In the genomic region with DNA sequence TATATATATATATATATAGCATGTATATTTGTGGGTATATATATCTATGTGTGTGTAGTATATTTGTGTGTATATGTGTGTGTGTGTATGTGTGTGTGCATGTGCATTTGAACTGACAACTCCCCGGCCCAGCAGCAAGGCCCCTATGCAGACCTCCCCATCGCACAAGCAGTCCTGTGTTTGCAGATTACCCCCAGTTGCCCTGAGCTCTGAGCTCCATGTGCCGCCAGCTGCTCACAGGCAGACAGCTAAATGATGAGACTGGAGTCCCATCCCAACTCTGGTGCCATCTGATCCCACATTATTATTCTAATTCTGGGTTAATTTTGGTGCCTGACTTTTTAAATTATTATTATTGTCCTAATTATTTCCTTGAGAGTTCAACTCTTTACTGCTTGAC, we compare ENCODE assay signal across 16 cellular contexts.
A peak's percentile ranks its signal among the peaks of the same experiment; 100 is the strongest.
DNase-seq lines count a peak whose midpoint lies in the region; ATAC-seq and TF ChIP-seq lines count a peak whose summit lies in the region.
"Had no signal": no experiment of that assay in that cellular context is flagged by ENCODE, and none has a peak within 500 bp of the region (broad histone marks: within the 10 kb centered on the region; RNA-seq: fewer than 3 reads in every experiment).

No MANE protein-coding gene starts in this region.

- intact Hi-C loops in IMR-90 (cut with micrococcal nuclease) (no loop called here), ascending aorta (cut with DNase I) (no loop called here)

- H3K4me1 ChIP-seq in IMR-90 (ENCODE audit: control insufficient read depth, insufficient read depth, low read length) = no peaks in the 10 kb centered on the region
- H3K4me1 ChIP-seq in ascending aorta = peaks cover 0 to 20% of the 10 kb centered on the region in 2 donors
- H3K4me1 ChIP-seq in thoracic aorta (ENCODE audit: control insufficient read depth in 1 of 2, low read depth in 2 of 2) = peaks cover 5 to 42% of the 10 kb centered on the region in 2 donors

- WGBS in IMR-90 (ENCODE audit: extremely low coverage in 2 of 2, insufficient read length in 1 of 2), 2 experiments = no CpG with 5 or more reads among the region's 3 CpGs

- no peak overlapping the region for H2BK5ac ChIP-seq in IMR-90 (ENCODE audit: low read depth, low read length, poor library complexity, severe bottlenecking)

- TF ChIP-seq POLR2A in IMR-90 (IDR thresholded peaks at IDR 0.05; ENCODE audit: low read depth, low read length) = no peak

- no peak overlapping the region for H4K91ac ChIP-seq in IMR-90 (ENCODE audit: insufficient read depth, low read depth, low read length)

- H3K9ac ChIP-seq in IMR-90 (ENCODE audit: low read depth, low read length) = no peak overlapping the region
- H3K9ac ChIP-seq: GM23248 had no signal

- H3K4me2 ChIP-seq in IMR-90 (ENCODE audit: low read depth, low read length) = no peak overlapping the region

- no peak for DNase-seq in IMR-90
- DNase-seq in NCI-H524 treated with DMSO at 0.1 percent for 48 hours (lab: John Stamatoyannopoulos, UW) = peak; percentile 56
- no peak for DNase-seq in ascending aorta (ENCODE audit: low spot score in 2 of 2)
- no peak for DNase-seq in thoracic aorta (ENCODE audit: low spot score)
- DNase-seq in ureter (ENCODE audit: low spot score) = no peak
- DNase-seq: ACHN, HCEC 1CT, NCI-H1105 treated with DMSO at 0.1 percent for 48 hours, NCI-H187, PC-3, SIG-M5 had no signal

- H3K27me3 ChIP-seq in IMR-90 (ENCODE audit: control insufficient read depth, insufficient read depth, low read length) (no peaks in the 10 kb centered on the region), ascending aorta (no peaks in the 10 kb centered on the region), thoracic aorta (replicated peaks; ENCODE audit: insufficient read depth) (no peaks in the 10 kb centered on the region)

- in situ Hi-C loops in IMR-90 (cut with MboI; ENCODE audit: low sequenced_read_pairs) = no loop called here

- H4K8ac ChIP-seq in IMR-90 (ENCODE audit: low read depth in 2 of 2, low read length in 2 of 2) = no peak overlapping the region

- CTCF ChIA-PET in IMR-90 (lab: Yijun Ruan, JAX) = no interaction called here

- no peaks in the 10 kb centered on the region for H3K9me3 ChIP-seq in IMR-90 (ENCODE audit: control insufficient read depth, insufficient read depth, low read length)
- H3K9me3 ChIP-seq in ascending aorta = no peaks in the 10 kb centered on the region
- H3K9me3 ChIP-seq in thoracic aorta = no peaks in the 10 kb centered on the region

- H2BK120ac ChIP-seq in IMR-90 (ENCODE audit: low read depth, low read length) = no peak overlapping the region

- H2BK15ac ChIP-seq in IMR-90 (ENCODE audit: low read depth, low read length) = no peak overlapping the region

- H4K20me1 ChIP-seq in IMR-90 (ENCODE audit: insufficient read depth, low read length) = no peaks in the 10 kb centered on the region

- H2BK20ac ChIP-seq in IMR-90 (ENCODE audit: low read depth, low read length) = no peak overlapping the region

- H3K18ac ChIP-seq in IMR-90 (ENCODE audit: low read depth, low read length) = no peak overlapping the region

- no peaks in the 10 kb centered on the region for H3K9me1 ChIP-seq in IMR-90 (ENCODE audit: insufficient read depth, low read length)

- H3K4ac ChIP-seq in IMR-90 (ENCODE audit: low read depth, low read length) = no peak overlapping the region

- H3K79me1 ChIP-seq in IMR-90 (ENCODE audit: low read depth in 1 of 2, low read length in 2 of 2) = no peaks in the 10 kb centered on the region

- dilution Hi-C loops in IMR-90 (cut with HindIII; ENCODE audit: low sequenced_read_pairs, unreplicated experiment) = no loop called here

- H3K56ac ChIP-seq in IMR-90 (ENCODE audit: extremely low read depth, insufficient read depth, low read length) = no peak overlapping the region

- no peak overlapping the region for H3K23ac ChIP-seq in IMR-90 (ENCODE audit: low read depth, low read length)

- POLR2A ChIA-PET in IMR-90 (lab: Charles Lee; ENCODE audit: unreplicated experiment) = no interaction called here

- TF ChIP-seq CTCF in IMR-90 (conservative IDR thresholded peaks at IDR 0.05; ENCODE audit: low read depth, low read length) = no peak
- no peak for TF ChIP-seq CTCF in ascending aorta (IDR thresholded peaks at IDR 0.05)
- TF ChIP-seq CTCF in thoracic aorta (IDR thresholded peaks at IDR 0.05) = no peak

- no peak overlapping the region for H3K14ac ChIP-seq in IMR-90 (replicated peaks; ENCODE audit: low read depth, low read length)

- no peak overlapping the region for H4K5ac ChIP-seq in IMR-90 (ENCODE audit: low read depth, low read length)

- H2AK9ac ChIP-seq in IMR-90 (replicated peaks; ENCODE audit: low read depth, low read length, poor library complexity) = peak overlapping the region; percentile 36

- H3K27ac ChIP-seq in IMR-90 (ENCODE audit: insufficient read depth, low read length) = no peak overlapping the region
- H3K27ac ChIP-seq in ascending aorta = peak overlapping the region; percentile 57 to 78
- H3K27ac ChIP-seq in thoracic aorta = peak overlapping the region; percentile 56 to 65
- H3K27ac ChIP-seq: C4-2B, RWPE1 had no signal

- no peak for ATAC-seq in IMR-90 (ENCODE audit: low read depth)
- no peak for ATAC-seq in thoracic aorta (ENCODE audit: insufficient number of reproducible peaks, low FRiP score, low read depth)
- ATAC-seq in HG02973 (IDR thresholded peaks at IDR 0.05; ENCODE audit: unreplicated experiment) = no peak
- no peak for ATAC-seq in GM21423 (IDR thresholded peaks at IDR 0.05; ENCODE audit: unreplicated experiment)
- ATAC-seq: PC-3 had no signal

- no peaks in the 10 kb centered on the region for H3K36me3 ChIP-seq in IMR-90 (ENCODE audit: control insufficient read depth, insufficient read depth, low read length)
- no peaks in the 10 kb centered on the region for H3K36me3 ChIP-seq in ascending aorta
- H3K36me3 ChIP-seq in thoracic aorta = no peaks in the 10 kb centered on the region

- no peak overlapping the region for H2AK5ac ChIP-seq in IMR-90 (ENCODE audit: low read depth, low read length)

- no peak overlapping the region for H2AFZ ChIP-seq in IMR-90 (replicated peaks; ENCODE audit: low read length, poor library complexity)

- no peak for TF ChIP-seq RAD21 in IMR-90 (IDR thresholded peaks at IDR 0.05; ENCODE audit: low read length)

- no peak overlapping the region for H3K4me3 ChIP-seq in IMR-90 (ENCODE audit: insufficient read depth, low read depth, low read length)
- no peak overlapping the region for H3K4me3 ChIP-seq in ascending aorta
- no peak overlapping the region for H3K4me3 ChIP-seq in thoracic aorta
- H3K4me3 ChIP-seq: GM23248 had no signal

- no TSS peak for BruUV-seq in IMR-90 (replicated peaks; lab: Mats Ljungman, UMichigan)

TF ChIP-seq in IMR-90, 13 proteins besides CTCF, POLR2A, EP300 and RAD21:
- no peak for TF ChIP-seq FOS (IDR thresholded peaks at IDR 0.05; ENCODE audit: low read depth, low read length)
- no peak for TF ChIP-seq CHD1 (IDR thresholded peaks at IDR 0.05; ENCODE audit: low read depth, low read length)
- TF ChIP-seq BHLHE40 (IDR thresholded peaks at IDR 0.05; ENCODE audit: low read depth, low read length) = no peak
- no peak for TF ChIP-seq SMC3 (IDR thresholded peaks at IDR 0.05; ENCODE audit: low read depth, low read length)
- no peak for TF ChIP-seq RFX5 (IDR thresholded peaks at IDR 0.05; ENCODE audit: low read depth, low read length)
